In the genomic region with DNA sequence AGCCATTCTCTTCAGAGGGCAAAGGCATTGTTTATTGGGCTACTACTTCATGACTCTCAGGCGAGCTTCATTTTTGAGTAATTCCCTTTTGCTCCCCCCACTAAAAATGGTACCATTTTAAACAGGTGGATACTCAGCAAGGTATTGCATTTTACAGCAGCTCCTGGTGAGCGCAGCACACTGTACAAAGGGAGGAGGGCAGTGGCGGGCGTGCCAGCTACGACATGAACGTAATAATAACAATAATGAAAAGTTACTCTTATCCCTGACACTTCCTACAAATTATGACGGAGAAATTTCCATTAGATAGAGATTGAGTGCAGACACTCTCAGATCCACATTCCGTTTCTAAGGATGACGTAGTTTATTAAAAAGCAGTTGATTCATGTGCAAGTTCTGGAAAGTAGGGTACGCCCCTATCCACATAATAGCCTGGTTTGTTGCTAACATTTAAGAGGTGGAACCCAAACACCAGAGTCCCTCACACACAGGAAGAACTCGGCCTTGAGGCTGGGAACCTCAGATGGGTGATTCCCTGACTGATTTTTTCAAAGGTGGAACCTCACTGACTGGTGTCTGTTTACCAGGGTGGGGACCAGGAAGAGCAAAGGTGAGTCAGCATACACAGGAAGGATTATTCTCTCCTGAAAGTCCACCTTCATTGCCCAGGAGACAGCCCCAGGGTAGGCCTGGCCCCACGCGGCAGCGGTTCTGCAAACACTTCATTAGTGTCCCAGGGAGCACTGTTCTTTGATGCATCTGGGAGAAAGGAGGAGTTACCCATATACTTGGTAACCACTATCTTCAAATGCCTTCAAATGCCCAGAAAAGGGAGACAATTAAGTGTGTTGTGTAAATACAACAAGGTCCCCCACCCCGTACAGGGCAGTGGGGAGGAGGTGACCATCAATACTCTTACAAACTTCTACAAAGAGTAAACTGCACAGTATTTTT, we compare ENCODE assay signal across 1 cellular context.
TF ChIP-seq lines count a peak whose summit lies in the region.

No MANE protein-coding gene starts in this region.

TF ChIP-seq in HepG2, 621 proteins besides CTCF, POLR2A, EP300 and RAD21 (continued from another document and continues in another):
- TF ChIP-seq, protein P1, sequence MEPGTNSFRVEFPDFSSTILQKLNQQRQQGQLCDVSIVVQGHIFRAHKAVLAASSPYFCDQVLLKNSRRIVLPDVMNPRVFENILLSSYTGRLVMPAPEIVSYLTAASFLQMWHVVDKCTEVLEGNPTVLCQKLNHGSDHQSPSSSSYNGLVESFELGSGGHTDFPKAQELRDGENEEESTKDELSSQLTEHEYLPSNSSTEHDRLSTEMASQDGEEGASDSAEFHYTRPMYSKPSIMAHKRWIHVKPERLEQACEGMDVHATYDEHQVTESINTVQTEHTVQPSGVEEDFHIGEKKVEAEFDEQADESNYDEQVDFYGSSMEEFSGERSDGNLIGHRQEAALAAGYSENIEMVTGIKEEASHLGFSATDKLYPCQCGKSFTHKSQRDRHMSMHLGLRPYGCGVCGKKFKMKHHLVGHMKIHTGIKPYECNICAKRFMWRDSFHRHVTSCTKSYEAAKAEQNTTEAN (CRISPR knock-in tag; conservative IDR thresholded peaks at IDR 0.05) = 0 out of 2 replicates have a peak, but pooled peaks have one; percentile 59
- no peak for TF ChIP-seq TBL1XR1 (IDR thresholded peaks at IDR 0.05; ENCODE audit: borderline replicate concordance, low read length, partially characterized antibody)
- TF ChIP-seq MXD1 (CRISPR knock-in tag; IDR thresholded peaks at IDR 0.05) = no peak
- TF ChIP-seq, protein P2, sequence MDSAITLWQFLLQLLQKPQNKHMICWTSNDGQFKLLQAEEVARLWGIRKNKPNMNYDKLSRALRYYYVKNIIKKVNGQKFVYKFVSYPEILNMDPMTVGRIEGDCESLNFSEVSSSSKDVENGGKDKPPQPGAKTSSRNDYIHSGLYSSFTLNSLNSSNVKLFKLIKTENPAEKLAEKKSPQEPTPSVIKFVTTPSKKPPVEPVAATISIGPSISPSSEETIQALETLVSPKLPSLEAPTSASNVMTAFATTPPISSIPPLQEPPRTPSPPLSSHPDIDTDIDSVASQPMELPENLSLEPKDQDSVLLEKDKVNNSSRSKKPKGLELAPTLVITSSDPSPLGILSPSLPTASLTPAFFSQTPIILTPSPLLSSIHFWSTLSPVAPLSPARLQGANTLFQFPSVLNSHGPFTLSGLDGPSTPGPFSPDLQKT (CRISPR knock-in tag; IDR thresholded peaks at IDR 0.05; ENCODE audit: borderline replicate concordance) = no peak
- TF ChIP-seq JUNB (CRISPR knock-in tag; IDR thresholded peaks at IDR 0.05; ENCODE audit: borderline replicate concordance) = no peak
- no peak for TF ChIP-seq ZNF207 (IDR thresholded peaks at IDR 0.05; ENCODE audit: borderline replicate concordance)
- 0 out of 2 replicates have a peak, but pooled peaks have one; percentile 22 for TF ChIP-seq ZNF121 (CRISPR knock-in tag; IDR thresholded peaks at IDR 0.05)
- no peak for TF ChIP-seq ZNF616 (CRISPR knock-in tag; IDR thresholded peaks at IDR 0.05; ENCODE audit: low read depth)
- peak; percentile 88 for TF ChIP-seq ZBTB7B (CRISPR knock-in tag; IDR thresholded peaks at IDR 0.05)
- 0 out of 2 replicates have a peak, but pooled peaks have one; percentile 58 for TF ChIP-seq ETV6 (CRISPR knock-in tag; conservative IDR thresholded peaks at IDR 0.05)
- TF ChIP-seq ZNF530 (CRISPR knock-in tag; IDR thresholded peaks at IDR 0.05; ENCODE audit: low read depth) = no peak
- no peak for TF ChIP-seq ZSCAN31 (CRISPR knock-in tag; IDR thresholded peaks at IDR 0.05; ENCODE audit: low read depth)
- TF ChIP-seq ZNF800 (CRISPR knock-in tag; IDR thresholded peaks at IDR 0.05) = peak; percentile 75
- peak; percentile 77 for TF ChIP-seq DMAP1 (CRISPR knock-in tag; IDR thresholded peaks at IDR 0.05)
- no peak for TF ChIP-seq ZNF484 (CRISPR knock-in tag; IDR thresholded peaks at IDR 0.05; ENCODE audit: borderline replicate concordance, low read depth)
- 0 out of 2 replicates have a peak, but pooled peaks have one; percentile 36 for TF ChIP-seq GTF3A (CRISPR knock-in tag; conservative IDR thresholded peaks at IDR 0.05)
- TF ChIP-seq ZMAT3 (CRISPR knock-in tag; conservative IDR thresholded peaks at IDR 0.05) = no peak
- TF ChIP-seq ZNF556 (CRISPR knock-in tag; IDR thresholded peaks at IDR 0.05; ENCODE audit: borderline replicate concordance) = no peak; the same call in 1 of the 2 replicates
- TF ChIP-seq ZNF10 (CRISPR knock-in tag; IDR thresholded peaks at IDR 0.05; ENCODE audit: borderline replicate concordance, low read depth) = no peak
- TF ChIP-seq, protein P3, sequence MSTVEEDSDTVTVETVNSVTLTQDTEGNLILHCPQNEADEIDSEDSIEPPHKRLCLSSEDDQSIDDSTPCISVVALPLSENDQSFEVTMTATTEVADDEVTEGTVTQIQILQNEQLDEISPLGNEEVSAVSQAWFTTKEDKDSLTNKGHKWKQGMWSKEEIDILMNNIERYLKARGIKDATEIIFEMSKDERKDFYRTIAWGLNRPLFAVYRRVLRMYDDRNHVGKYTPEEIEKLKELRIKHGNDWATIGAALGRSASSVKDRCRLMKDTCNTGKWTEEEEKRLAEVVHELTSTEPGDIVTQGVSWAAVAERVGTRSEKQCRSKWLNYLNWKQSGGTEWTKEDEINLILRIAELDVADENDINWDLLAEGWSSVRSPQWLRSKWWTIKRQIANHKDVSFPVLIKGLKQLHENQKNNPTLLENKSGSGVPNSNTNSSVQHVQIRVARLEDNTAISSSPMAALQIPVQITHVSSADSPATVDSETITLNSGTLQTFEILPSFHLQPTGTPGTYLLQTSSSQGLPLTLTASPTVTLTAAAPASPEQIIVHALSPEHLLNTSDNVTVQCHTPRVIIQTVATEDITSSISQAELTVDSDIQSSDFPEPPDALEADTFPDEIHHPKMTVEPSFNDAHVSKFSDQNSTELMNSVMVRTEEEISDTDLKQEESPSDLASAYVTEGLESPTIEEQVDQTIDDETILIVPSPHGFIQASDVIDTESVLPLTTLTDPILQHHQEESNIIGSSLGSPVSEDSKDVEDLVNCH (CRISPR knock-in tag; IDR thresholded peaks at IDR 0.05) = no peak
- TF ChIP-seq, protein P4, sequence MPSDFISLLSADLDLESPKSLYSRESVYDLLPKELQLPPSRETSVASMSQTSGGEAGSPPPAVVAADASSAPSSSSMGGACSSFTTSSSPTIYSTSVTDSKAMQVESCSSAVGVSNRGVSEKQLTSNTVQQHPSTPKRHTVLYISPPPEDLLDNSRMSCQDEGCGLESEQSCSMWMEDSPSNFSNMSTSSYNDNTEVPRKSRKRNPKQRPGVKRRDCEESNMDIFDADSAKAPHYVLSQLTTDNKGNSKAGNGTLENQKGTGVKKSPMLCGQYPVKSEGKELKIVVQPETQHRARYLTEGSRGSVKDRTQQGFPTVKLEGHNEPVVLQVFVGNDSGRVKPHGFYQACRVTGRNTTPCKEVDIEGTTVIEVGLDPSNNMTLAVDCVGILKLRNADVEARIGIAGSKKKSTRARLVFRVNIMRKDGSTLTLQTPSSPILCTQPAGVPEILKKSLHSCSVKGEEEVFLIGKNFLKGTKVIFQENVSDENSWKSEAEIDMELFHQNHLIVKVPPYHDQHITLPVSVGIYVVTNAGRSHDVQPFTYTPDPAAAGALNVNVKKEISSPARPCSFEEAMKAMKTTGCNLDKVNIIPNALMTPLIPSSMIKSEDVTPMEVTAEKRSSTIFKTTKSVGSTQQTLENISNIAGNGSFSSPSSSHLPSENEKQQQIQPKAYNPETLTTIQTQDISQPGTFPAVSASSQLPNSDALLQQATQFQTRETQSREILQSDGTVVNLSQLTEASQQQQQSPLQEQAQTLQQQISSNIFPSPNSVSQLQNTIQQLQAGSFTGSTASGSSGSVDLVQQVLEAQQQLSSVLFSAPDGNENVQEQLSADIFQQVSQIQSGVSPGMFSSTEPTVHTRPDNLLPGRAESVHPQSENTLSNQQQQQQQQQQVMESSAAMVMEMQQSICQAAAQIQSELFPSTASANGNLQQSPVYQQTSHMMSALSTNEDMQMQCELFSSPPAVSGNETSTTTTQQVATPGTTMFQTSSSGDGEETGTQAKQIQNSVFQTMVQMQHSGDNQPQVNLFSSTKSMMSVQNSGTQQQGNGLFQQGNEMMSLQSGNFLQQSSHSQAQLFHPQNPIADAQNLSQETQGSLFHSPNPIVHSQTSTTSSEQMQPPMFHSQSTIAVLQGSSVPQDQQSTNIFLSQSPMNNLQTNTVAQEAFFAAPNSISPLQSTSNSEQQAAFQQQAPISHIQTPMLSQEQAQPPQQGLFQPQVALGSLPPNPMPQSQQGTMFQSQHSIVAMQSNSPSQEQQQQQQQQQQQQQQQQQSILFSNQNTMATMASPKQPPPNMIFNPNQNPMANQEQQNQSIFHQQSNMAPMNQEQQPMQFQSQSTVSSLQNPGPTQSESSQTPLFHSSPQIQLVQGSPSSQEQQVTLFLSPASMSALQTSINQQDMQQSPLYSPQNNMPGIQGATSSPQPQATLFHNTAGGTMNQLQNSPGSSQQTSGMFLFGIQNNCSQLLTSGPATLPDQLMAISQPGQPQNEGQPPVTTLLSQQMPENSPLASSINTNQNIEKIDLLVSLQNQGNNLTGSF (CRISPR knock-in tag; IDR thresholded peaks at IDR 0.05) = no peak
- TF ChIP-seq USF2 (IDR thresholded peaks at IDR 0.05; ENCODE audit: low read depth, low read length) = no peak
- TF ChIP-seq USF2 (CRISPR knock-in tag; IDR thresholded peaks at IDR 0.05; ENCODE audit: borderline replicate concordance) = no peak
- TF ChIP-seq ZNF510 (CRISPR knock-in tag; IDR thresholded peaks at IDR 0.05; ENCODE audit: low read depth) = no peak
- no peak for TF ChIP-seq ZNF619 (CRISPR knock-in tag; IDR thresholded peaks at IDR 0.05)
- no peak for TF ChIP-seq SNRNP70 (IDR thresholded peaks at IDR 0.05; ENCODE audit: low read depth, low read length)
- TF ChIP-seq ZNF83 (CRISPR knock-in tag; IDR thresholded peaks at IDR 0.05; ENCODE audit: borderline replicate concordance) = no peak
- peak; percentile 68; the same call in 1 of the 2 replicates for TF ChIP-seq ZBTB4 (CRISPR knock-in tag; IDR thresholded peaks at IDR 0.05; ENCODE audit: borderline replicate concordance)
- TF ChIP-seq ZNF672 (CRISPR knock-in tag; IDR thresholded peaks at IDR 0.05) = no peak
- TF ChIP-seq PHF21A (CRISPR knock-in tag; IDR thresholded peaks at IDR 0.05) = peak; percentile 92
- TF ChIP-seq IKZF4 (CRISPR knock-in tag; IDR thresholded peaks at IDR 0.05; ENCODE audit: borderline replicate concordance, low read depth, not compliant biosample characterization) = no peak
